1 cellular context compared by ENCODE assay signal in the genomic region with DNA sequence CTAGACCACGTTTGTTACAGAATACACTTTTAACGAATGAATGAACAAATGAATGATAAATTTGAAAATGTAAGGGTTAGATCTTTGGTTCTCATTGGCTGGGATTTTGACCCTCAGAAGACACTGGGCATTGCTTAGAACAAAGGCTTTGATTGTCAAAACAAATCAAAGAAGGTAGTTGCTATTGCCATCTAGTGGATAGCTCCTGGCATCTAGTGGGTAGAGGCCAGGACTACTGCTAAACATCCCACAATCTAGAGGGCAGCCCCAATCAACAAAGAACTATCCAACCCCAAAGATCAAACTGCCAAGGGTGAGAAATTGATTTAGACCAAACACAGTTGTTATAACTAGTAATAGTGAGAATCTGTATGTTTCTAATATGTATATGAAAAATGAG.
TF ChIP-seq lines count a peak whose summit lies in the region.

No MANE protein-coding gene starts in this region.

TF ChIP-seq in HepG2, 621 proteins besides CTCF, POLR2A, EP300 and RAD21:
- TF ChIP-seq PCBP2 (optimal IDR thresholded peaks at IDR 0.05; ENCODE audit: low read depth, low read length, poor library complexity, severe bottlenecking) (no peak), STAG1 (CRISPR knock-in tag; IDR thresholded peaks at IDR 0.05) (peak; percentile 29)
